ENCODE assay signal across 1 cellular context in genomic region chr9:35756743-35757526, GRCh38.
TF ChIP-seq lines count a peak whose summit lies in the region.

No MANE protein-coding gene starts in this region.

TF ChIP-seq in HepG2, 621 proteins besides CTCF, POLR2A, EP300 and RAD21 (continued from another document and continues in another):
- TF ChIP-seq HNF1B (CRISPR knock-in tag; IDR thresholded peaks at IDR 0.05) (peak; percentile 13; the same call in 1 of the 2 replicates), ZBTB34 (CRISPR knock-in tag; IDR thresholded peaks at IDR 0.05) (no peak; the same call in 1 of the 2 replicates), PHF8 (CRISPR knock-in tag; IDR thresholded peaks at IDR 0.05) (peak; percentile 71), YY1 (IDR thresholded peaks at IDR 0.05; ENCODE audit: insufficient read depth, insufficient replicate concordance, low read depth, low read length) (peak; percentile 17), ZBTB7A (CRISPR knock-in tag; IDR thresholded peaks at IDR 0.05) (peak; percentile 19; the same call in 1 of the 2 replicates), TBX2 (CRISPR knock-in tag; IDR thresholded peaks at IDR 0.05; ENCODE audit: borderline replicate concordance) (peak; percentile 63; the same call in 1 of the 2 replicates), ZNF225 (CRISPR knock-in tag; IDR thresholded peaks at IDR 0.05) (peak; percentile 54; the same call in 1 of the 2 replicates), ZNF720 (CRISPR knock-in tag; IDR thresholded peaks at IDR 0.05) (no peak), ATF4 (CRISPR knock-in tag; IDR thresholded peaks at IDR 0.05) (0 out of 4 replicates have a peak, but pooled peaks of 1 of the 2 experiments have one; percentile 14), SRSF9 (IDR thresholded peaks at IDR 0.05; ENCODE audit: borderline replicate concordance, insufficient read depth, low read depth, low read length, poor library complexity, severe bottlenecking) (no peak), TFE3 (CRISPR knock-in tag; IDR thresholded peaks at IDR 0.05) (no peak), ZNF234 (CRISPR knock-in tag; conservative IDR thresholded peaks at IDR 0.05) (no peak), POGK (CRISPR knock-in tag; conservative IDR thresholded peaks at IDR 0.05) (peak; percentile 70; the same call in 1 of the 2 replicates), ZNF614 (CRISPR knock-in tag; IDR thresholded peaks at IDR 0.05; ENCODE audit: borderline replicate concordance) (peak; percentile 60; the same call in 1 of the 2 replicates), POGZ (CRISPR knock-in tag; IDR thresholded peaks at IDR 0.05) (peak; percentile 47; the same call in 1 of the 2 replicates), ZBTB10 (CRISPR knock-in tag; IDR thresholded peaks at IDR 0.05; ENCODE audit: borderline replicate concordance) (peak; percentile 91), MAZ (IDR thresholded peaks at IDR 0.05; ENCODE audit: borderline replicate concordance, low read depth, low read length) (no peak; the same call in none of the 2 replicates), MAZ (CRISPR knock-in tag; IDR thresholded peaks at IDR 0.05; ENCODE audit: low read depth) (peak; percentile 72; the same call in 1 of the 2 replicates), HOXD1 (CRISPR knock-in tag; IDR thresholded peaks at IDR 0.05) (peak; percentile 82), HNRNPLL (IDR thresholded peaks at IDR 0.05; ENCODE audit: low read depth, low read length, poor library complexity, severe bottlenecking) (peak; percentile 75), HMG20B (CRISPR knock-in tag; conservative IDR thresholded peaks at IDR 0.05) (no peak), TFAP4 (IDR thresholded peaks at IDR 0.05; ENCODE audit: borderline replicate concordance, low read depth) (peak; percentile 34; the same call in 1 of the 2 replicates), MEIS2 (CRISPR knock-in tag; IDR thresholded peaks at IDR 0.05) (peak; percentile 74), ZNF430 (CRISPR knock-in tag; IDR thresholded peaks at IDR 0.05) (peak; percentile 22; the same call in 1 of the 2 replicates), ZNF781 (CRISPR knock-in tag; IDR thresholded peaks at IDR 0.05; ENCODE audit: borderline replicate concordance, not compliant biosample characterization) (no peak), NR2F2 (IDR thresholded peaks at IDR 0.05; ENCODE audit: borderline replicate concordance, low read depth) (peak; percentile 34; the same call in 1 of the 2 replicates), ZNF891 (CRISPR knock-in tag; IDR thresholded peaks at IDR 0.05) (peak; percentile 69; the same call in 1 of the 2 replicates), ZNF484 (CRISPR knock-in tag; IDR thresholded peaks at IDR 0.05; ENCODE audit: borderline replicate concordance, low read depth) (no peak), UBTF (CRISPR knock-in tag; IDR thresholded peaks at IDR 0.05) (peak; percentile 91), ZNF44 (CRISPR knock-in tag; IDR thresholded peaks at IDR 0.05) (no peak), ZNF317 (CRISPR knock-in tag; IDR thresholded peaks at IDR 0.05) (peak; percentile 79), GMEB1 (CRISPR knock-in tag; IDR thresholded peaks at IDR 0.05; ENCODE audit: borderline replicate concordance) (peak; percentile 20; the same call in 1 of the 2 replicates), ZBTB25 (CRISPR knock-in tag; IDR thresholded peaks at IDR 0.05) (peak; percentile 73), E2F1 (CRISPR knock-in tag; IDR thresholded peaks at IDR 0.05) (peak; percentile 82), REXO4 (CRISPR knock-in tag; IDR thresholded peaks at IDR 0.05; ENCODE audit: borderline replicate concordance) (no peak), DMAP1 (CRISPR knock-in tag; IDR thresholded peaks at IDR 0.05) (peak; percentile 64; the same call in 1 of the 2 replicates), RBM22 (optimal IDR thresholded peaks at IDR 0.05; ENCODE audit: low read length) (no peak), RXRA (CRISPR knock-in tag; IDR thresholded peaks at IDR 0.05) (peak; percentile 16; the same call in 1 of the 2 replicates), STAG1 (CRISPR knock-in tag; IDR thresholded peaks at IDR 0.05) (no peak), ZSCAN30 (CRISPR knock-in tag; IDR thresholded peaks at IDR 0.05) (peak; percentile 84; the same call in 1 of the 2 replicates)
